8 cellular contexts compared by ENCODE assay signal in genomic region chr16:54927125-54928015, GRCh38. TPM values are rescaled to one million over a fixed set of nuclear protein-coding genes. Genes with fewer than 3 reads are reported as not detected.
DNase-seq lines count a peak whose midpoint lies in the region; ATAC-seq, FAIRE-seq and TF ChIP-seq lines count a peak whose summit lies in the region.

No MANE protein-coding gene starts in this region.

- H3K9me1 ChIP-seq in K562 (ENCODE audit: control insufficient read depth, insufficient read depth, low read length), result no peaks in the 10 kb centered on the region

- TF ChIP-seq RAD21 in K562 (CRISPR knock-in tag; conservative IDR thresholded peaks at IDR 0.05 in 1 of 2, IDR thresholded peaks at IDR 0.05 in 1 of 2), result no peak
- TF ChIP-seq RAD21 in neural cell (conservative IDR thresholded peaks at IDR 0.05), result no peak

- peak; percentile 67 for FAIRE-seq in K562 (lab: Jason Lieb, UNC)

- H3K9ac ChIP-seq in K562 (ENCODE audit: insufficient read depth in 1 of 2, low read depth in 2 of 2, low read length in 2 of 2), result peak overlapping the region; percentile 59 to 85; a peak in 3 of 4 replicates
- H3K9ac ChIP-seq in neural cell (ENCODE audit: low read length), result no peak overlapping the region

- POLR2A ChIA-PET in K562 (lab: Yijun Ruan, JAX), result interaction anchor here (0.6 to 1.3 kb wide), 6 partner anchors 11 to 1828 kb away, joined by 3 to 5 read pairs (median 3); no protein-coding TSS in a partner anchor

- H3K79me2 ChIP-seq in K562 (ENCODE audit: control insufficient read depth, insufficient read depth, low read length), result peaks cover 46% of the 10 kb centered on the region
- H3K79me2 ChIP-seq in neural cell (replicated peaks; ENCODE audit: insufficient read depth, low read length), result no peaks in the 10 kb centered on the region

- H3K36me3 ChIP-seq in K562 (ENCODE audit: control insufficient read depth, insufficient read depth, low read length) (peaks cover 9% of the 10 kb centered on the region; the same call in 1 of the 3 replicates), neural cell (ENCODE audit: insufficient read depth, low read length) (no peaks in the 10 kb centered on the region)

- H3K27ac ChIP-seq in K562 (ENCODE audit: extremely low read depth, low read depth, low read length), result peak overlapping the region; percentile 96
- no peak overlapping the region for H3K27ac ChIP-seq in neural cell (ENCODE audit: low read length)

- CTCF ChIA-PET in K562 (lab: Yijun Ruan, JAX; ENCODE audit: low intra/inter-chr PET ratio), result no interaction called here

- TSS peak; percentile 38 for BruUV-seq in K562 (replicated peaks; lab: Mats Ljungman, UMichigan)

- in situ Hi-C loops in K562 (cut with MboI), result no loop called here
- in situ Hi-C loops in GM13976 (cut with MboI; ENCODE audit: low sequenced_read_pairs, unreplicated experiment), result loop anchor here (25.0 kb wide), 1 partner anchor 640 kb away; the partner anchor contains the start of gene IRX3

- no peak for TF ChIP-seq POLR2A in K562 (conservative IDR thresholded peaks at IDR 0.05)

- 5% methylated on average over 13 of the region's 13 CpGs for WGBS in K562 (ENCODE audit: insufficient coverage, low coverage, missing lambda C conversion rate)

- H3F3A ChIP-seq in neural cell (ENCODE audit: insufficient read depth, low read length, poor library complexity, severe bottlenecking), result no peaks in the 10 kb centered on the region

- H3K4me2 ChIP-seq in K562 (ENCODE audit: insufficient read depth, low read length), result peak overlapping the region; percentile 94
- no peak overlapping the region for H3K4me2 ChIP-seq in neural cell (ENCODE audit: low read length)

- peaks cover 26 to 37% of the 10 kb centered on the region in 2 experiments for H3K4me1 ChIP-seq in K562 (replicated peaks in 1 of 2; ENCODE audit: control insufficient read depth in 2 of 2, insufficient read depth in 2 of 2, low read length in 2 of 2)

- H3K9me3 ChIP-seq in K562 (replicated peaks; ENCODE audit: control insufficient read depth, insufficient read depth, low read depth, low read length), result no peaks in the 10 kb centered on the region
- H3K9me3 ChIP-seq in neural cell (ENCODE audit: low read length), result no peaks in the 10 kb centered on the region

- TF ChIP-seq CTCF in K562 (IDR thresholded peaks at IDR 0.05 in 2 of 3, conservative IDR thresholded peaks at IDR 0.05 in 1 of 3; ENCODE audit: insufficient read depth in 2 of 3, low read depth in 1 of 3, low read length in 3 of 3) (no peak), neural cell (IDR thresholded peaks at IDR 0.05; ENCODE audit: poor library complexity, severe bottlenecking) (no peak), GM10266 (IDR thresholded peaks at IDR 0.05; ENCODE audit: control insufficient read depth, insufficient read depth, low read depth, missing control alignments) (no peak), GM13976 (IDR thresholded peaks at IDR 0.05; ENCODE audit: borderline replicate concordance, control extremely low read depth, extremely low read depth, insufficient read depth, missing control alignments) (no peak)

- H3K9me2 ChIP-seq in neural cell (ENCODE audit: insufficient read depth, low read length), result no peaks in the 10 kb centered on the region

- 0 out of 2 replicates have a peak, but pooled peaks have one; percentile 30 for TF ChIP-seq EP300 in K562 (IDR thresholded peaks at IDR 0.05; ENCODE audit: low read length)
- TF ChIP-seq EP300 in neural cell (conservative IDR thresholded peaks at IDR 0.05; ENCODE audit: poor library complexity, severe bottlenecking), result no peak

- peak; percentile 4 for DNase-seq in DMS153 (lab: John Stamatoyannopoulos, UW)
- peak; percentile 37 for DNase-seq in NCI-H1092 (lab: John Stamatoyannopoulos, UW)
- peak in 2 of 4 experiments; percentile 22 for DNase-seq in K562 (ENCODE audit: extremely low read depth in 1 of 4, low spot score in 3 of 4)
- no peak for DNase-seq in GM10266 (ENCODE audit: extremely low spot score)
- DNase-seq in GM13976 (ENCODE audit: low spot score), result no peak

- H3K27me3 ChIP-seq in K562 (ENCODE audit: control insufficient read depth in 2 of 2, insufficient read depth in 2 of 2, low read length in 2 of 2) (no peaks in the 10 kb centered on the region), neural cell (ENCODE audit: insufficient read depth, low read depth, low read length) (peaks cover 90% of the 10 kb centered on the region)

- H3K4me3 ChIP-seq in K562 (peak overlapping the region; percentile 80), neural cell (ENCODE audit: low read length) (no peak overlapping the region)

- ATAC-seq in K562 (no peak), GM18861 (IDR thresholded peaks at IDR 0.05; ENCODE audit: unreplicated experiment) (no peak), GM21447 (IDR thresholded peaks at IDR 0.05; ENCODE audit: unreplicated experiment) (no peak)

- intact Hi-C loops in K562 (cut with micrococcal nuclease), result no loop called here

- H4K20me1 ChIP-seq in K562 (replicated peaks; ENCODE audit: control insufficient read depth, insufficient read depth, low read length), result peaks cover 5% of the 10 kb centered on the region; the same call in 1 of the 2 replicates
- no peaks in the 10 kb centered on the region for H4K20me1 ChIP-seq in neural cell (ENCODE audit: insufficient read depth)

- H2AFZ ChIP-seq in K562 (ENCODE audit: low read depth, low read length) (peak overlapping the region; percentile 93; the same call in 1 of the 2 replicates), neural cell (ENCODE audit: low read depth, low read length) (no peak overlapping the region)

TF ChIP-seq in K562, 482 proteins besides CTCF, POLR2A, EP300 and RAD21 (continues in another document):
- TF ChIP-seq TCF3 (CRISPR knock-in tag; IDR thresholded peaks at IDR 0.05), result 0 out of 2 replicates have a peak, but pooled peaks have one; percentile 43
- peak; percentile 60 for TF ChIP-seq CBFA2T2 (conservative IDR thresholded peaks at IDR 0.05)
- peak; percentile 36 for TF ChIP-seq CHD1 (IDR thresholded peaks at IDR 0.05; ENCODE audit: low read length)
- no peak for TF ChIP-seq XRCC4 (IDR thresholded peaks at IDR 0.05; ENCODE audit: extremely low read depth, insufficient read depth, insufficient read length)
- TF ChIP-seq MEIS2 (IDR thresholded peaks at IDR 0.05; ENCODE audit: partially characterized antibody), result peak; percentile 84
- TF ChIP-seq POLR2AphosphoS2 (IDR thresholded peaks at IDR 0.05; ENCODE audit: low read length), result no peak
- TF ChIP-seq PKNOX1 (IDR thresholded peaks at IDR 0.05), result peak; percentile 45

TF ChIP-seq in neural cell, 6 proteins besides CTCF, POLR2A, EP300 and RAD21:
- peak; percentile 8 for TF ChIP-seq EZH2 (IDR thresholded peaks at IDR 0.05; ENCODE audit: borderline replicate concordance, insufficient read depth, low read length, poor library complexity, severe bottlenecking)
- no peak for TF ChIP-seq REST (IDR thresholded peaks at IDR 0.05; ENCODE audit: borderline replicate concordance)
- peak; percentile 6 for TF ChIP-seq POLR2AphosphoS5 (IDR thresholded peaks at IDR 0.05)
- no peak for TF ChIP-seq TAF1 (IDR thresholded peaks at IDR 0.05; ENCODE audit: low read depth)

RNA-seq across cellular contexts. Expression of gene IRX5, which starts 3.3 kb away (rescaled TPM):
- total RNA-seq in K562 (2011; cell fraction: chromatin; rRNA removed; ENCODE audit: low replicate concordance), result 0.60 and 1.6 TPM in 2 replicates
- total RNA-seq in K562 (2011; cell fraction: nucleolus; rRNA removed), result 2.1 and 2.3 TPM in 2 replicates
- total RNA-seq in K562 (2011; cell fraction: nucleoplasm; rRNA removed), result 1.2 and 2.0 TPM in 2 replicates
- total RNA-seq in K562 (2014; rRNA removed) (2.2 and 4.2 TPM in 2 replicates), K562 (2014; rRNA removed; fragmentation: Illumina TruSeq; extraction: Trizol) (0.70 and 0.91 TPM in 2 replicates), K562 (2015; rRNA removed; fragmentation: Illumina TruSeq; extraction: Trizol) (0.90 and 0.94 TPM in 2 replicates), K562 (2021) (2.6 and 3.0 TPM in 2 replicates)
- polyA plus RNA-seq in K562 (2011; rRNA removed) (0.67 and 0.89 TPM in 2 replicates), K562 (2014; fragmentation: Illumina TruSeq; extraction: Trizol) (1.2 and 1.4 TPM in 2 replicates), K562 (2014; fragmentation: Nextera tagmentation; extraction: Ambion mirVana) (under 1 TPM; 0.20 to 0.21 TPM), K562 (2014; rRNA removed) (1.8 and 2.0 TPM in 2 replicates), neural cell (0.14 and 0.26 TPM in 2 replicates)
- polyA plus RNA-seq in K562 (2011; cell fraction: cytosol; rRNA removed), result 0.47 and 1.7 TPM in 2 replicates
- polyA plus RNA-seq in K562 (2011; cell fraction: nucleus; rRNA removed), result 1.9 and 3.0 TPM in 2 replicates
- 1.2 and 1.6 TPM in 2 replicates for polyA plus RNA-seq in K562 (2012)
- polyA minus RNA-seq in K562 (2011; rRNA and poly(A)+ RNA removed), result 0.32 and 0.66 TPM in 2 replicates
- polyA minus RNA-seq in K562 (2011; cell fraction: cytosol; rRNA and poly(A)+ RNA removed), result 1.5 TPM in 2 replicates
- polyA minus RNA-seq in K562 (2011; cell fraction: nucleus; rRNA and poly(A)+ RNA removed), result 2.2 and 3.9 TPM in 2 replicates
- not detected in 2 replicates for polyA minus RNA-seq in neural cell

Comparison
In these comparisons a context has a peak if more than half of its experiments do, and no peak if none do; other contexts are left out.
1. DNase-seq: peak in DMS153 (single experiment) and NCI-H1092 (single experiment); none in GM10266 (single experiment) and GM13976 (single experiment).